8 cellular contexts compared by ENCODE assay signal in the genomic region with DNA sequence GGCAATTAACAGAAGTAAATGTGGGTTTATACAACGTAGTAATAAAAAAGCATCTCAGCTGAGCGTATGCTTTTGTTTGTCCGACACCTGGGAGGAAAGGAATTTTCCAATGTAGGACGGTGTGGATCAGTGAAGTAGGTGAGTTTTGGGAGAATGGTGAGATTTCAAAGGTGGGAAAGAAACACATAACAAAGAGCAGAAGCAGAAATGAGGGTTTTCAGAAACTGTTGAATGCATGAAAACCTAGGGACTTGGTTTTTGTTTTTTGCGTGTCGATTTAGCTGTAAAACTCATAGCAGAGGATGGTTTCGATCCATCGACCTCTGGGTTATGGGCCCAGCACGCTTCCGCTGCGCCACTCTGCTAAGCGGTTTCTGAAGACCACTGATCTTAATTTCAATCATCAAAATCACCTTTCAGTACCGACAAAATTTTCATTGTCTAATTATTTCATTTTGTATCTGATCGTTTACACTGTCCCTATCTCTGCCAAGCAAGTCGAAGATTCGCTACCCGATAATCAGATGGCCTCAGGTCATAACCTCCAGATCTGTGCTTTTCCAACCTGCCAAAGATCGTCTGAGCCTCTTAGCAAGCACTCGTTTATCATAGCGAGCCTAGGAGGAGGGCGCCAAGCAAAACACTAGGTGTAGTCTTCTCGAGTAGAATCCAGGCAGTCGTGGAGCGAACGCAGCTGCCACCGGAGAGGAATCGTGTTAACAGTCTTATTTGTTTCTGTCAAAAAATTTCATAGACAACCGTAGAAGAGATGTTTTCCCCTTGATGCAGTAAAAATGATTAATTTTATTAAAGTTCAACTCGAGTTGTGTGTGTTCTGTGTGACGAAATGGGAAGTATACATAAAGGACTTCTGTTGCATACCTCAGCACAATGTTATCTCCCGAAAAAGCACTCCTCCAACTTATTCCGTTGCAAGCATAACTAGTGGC. TPM values are rescaled to one million over a fixed set of nuclear protein-coding genes. Genes with fewer than 3 reads are reported as not detected.
DNase-seq lines count a peak whose midpoint lies in the region; ATAC-seq and TF ChIP-seq lines count a peak whose summit lies in the region.

No MANE protein-coding gene starts in this region.

- H3K27ac ChIP-seq in RWPE1 = no peak overlapping the region

- peak overlapping the region; percentile 32 for H3K4me3 ChIP-seq in BJ (ENCODE audit: low read depth, low read length)
- H3K4me3 ChIP-seq in HFF-Myc (replicated peaks; ENCODE audit: low read depth, low read length) = peak overlapping the region; percentile 62
- peak overlapping the region; percentile 30 for H3K4me3 ChIP-seq in kidney epithelial cell (ENCODE audit: low read depth, low read length)

- peak; percentile 1 for DNase-seq in BJ (ENCODE audit: low read depth)
- DNase-seq in HFF-Myc (ENCODE audit: extremely low read depth, low read depth) = peak; percentile 75
- DNase-seq in RWPE1 (ENCODE audit: low spot score) = peak; percentile 76
- DNase-seq in amniotic epithelial cell (ENCODE audit: low read depth) = peak; percentile 55
- peak; percentile 4 for DNase-seq in kidney epithelial cell (ENCODE audit: low read depth)
- peak; percentile 71 for DNase-seq in stimulated activated CD8-positive, alpha-beta memory T cell treated with anti-CD3 and anti-CD28 coated beads, Interleukin-4, amount 100 ng/mL, for 48 hours

- POLR2A ChIA-PET in BJ (lab: Charles Lee) = no interaction called here
- POLR2A ChIA-PET in RWPE1 (lab: Yijun Ruan, JAX; ENCODE audit: low non-redundant PET) = no interaction called here

- no peaks in the 10 kb centered on the region for H3K27me3 ChIP-seq in BJ (ENCODE audit: control insufficient read depth, insufficient read depth, low read length)
- H3K27me3 ChIP-seq in kidney epithelial cell (ENCODE audit: control insufficient read depth, insufficient read depth, low read length) = no peaks in the 10 kb centered on the region

- ATAC-seq in HG02623 (IDR thresholded peaks at IDR 0.05; ENCODE audit: unreplicated experiment) (no peak), GM18502 (IDR thresholded peaks at IDR 0.05; ENCODE audit: poor library complexity, unreplicated experiment) (no peak)

- H3K36me3 ChIP-seq in BJ (ENCODE audit: control insufficient read depth, insufficient read depth, low read length) (no peaks in the 10 kb centered on the region), kidney epithelial cell (ENCODE audit: control insufficient read depth, insufficient read depth, low read length) (no peaks in the 10 kb centered on the region)

- CTCF ChIA-PET in BJ (lab: Yijun Ruan, JAX) = no interaction called here
- CTCF ChIA-PET in RWPE1 (lab: Yijun Ruan, JAX) = interaction anchor here (0.7 to 1.1 kb wide), 2 partner anchors 32 to 1493 kb away, joined by 3 to 4 read pairs; no protein-coding TSS in a partner anchor

- TF ChIP-seq CTCF in BJ (IDR thresholded peaks at IDR 0.05; ENCODE audit: insufficient read depth, low read depth, low read length) (no peak), HFF-Myc (IDR thresholded peaks at IDR 0.05; ENCODE audit: low read depth, low read length, missing control alignments) (no peak), RWPE1 (conservative IDR thresholded peaks at IDR 0.05; ENCODE audit: low read depth) (no peak), kidney epithelial cell (IDR thresholded peaks at IDR 0.05; ENCODE audit: insufficient read depth, low read length, poor library complexity, severe bottlenecking) (no peak)

RNA-seq across cellular contexts. Expression of a gene that starts 20.9 kb away (rescaled TPM):
- polyA plus RNA-seq in BJ (2011; rRNA removed) = not detected in 2 replicates
- polyA minus RNA-seq in BJ (2011; rRNA and poly(A)+ RNA removed) = not detected in 2 replicates
- not detected in 2 replicates for total RNA-seq in kidney epithelial cell

RNA-seq across cellular contexts. Expression of a gene that starts 55.6 kb away (rescaled TPM):
- 0.27 and 0.50 TPM in 2 replicates for polyA plus RNA-seq in BJ (2011; rRNA removed)
- 0.31 and 0.57 TPM in 2 replicates for polyA minus RNA-seq in BJ (2011; rRNA and poly(A)+ RNA removed)
- total RNA-seq in kidney epithelial cell = 4.4 and 9.0 TPM in 2 replicates

Comparison
In these comparisons a context has a peak if more than half of its experiments do, and no peak if none do; other contexts are left out.
1. DNase-seq: peak in every context shown above with its lines; median percentile 76 in RWPE1; 75 in HFF-Myc; 71 in stimulated activated CD8-positive, alpha-beta memory T cell treated with anti-CD3 and anti-CD28 coated beads, Interleukin-4, amount 100 ng/mL, for 48 hours; 55 in amniotic epithelial cell; 4 in kidney epithelial cell; 1 in BJ.